Comparison of ENCODE assay signal across 19 cellular contexts in the genomic region with DNA sequence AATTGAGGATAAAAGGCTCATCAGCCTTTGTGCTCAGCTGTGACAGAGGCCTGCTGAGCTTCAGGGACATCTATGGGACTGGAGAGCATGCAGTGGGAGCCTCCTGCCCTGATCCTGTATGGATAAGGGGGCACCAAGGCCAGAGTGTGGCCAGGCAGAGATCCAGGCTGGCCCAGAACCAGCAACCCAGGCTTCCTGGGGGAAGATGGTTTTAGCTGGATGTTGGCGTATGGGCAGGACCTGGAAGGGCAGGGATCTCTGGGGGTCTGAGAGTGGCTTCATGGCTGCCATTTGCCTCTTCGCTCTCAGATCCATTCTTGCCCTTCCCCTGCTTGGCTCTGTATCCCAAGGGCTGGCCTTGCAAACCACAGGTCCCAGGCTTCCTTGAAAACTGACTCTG.
"Had no signal": no experiment of that assay in that cellular context is flagged by ENCODE, and none has a peak within 500 bp of the region (broad histone marks: within the 10 kb centered on the region; RNA-seq: fewer than 3 reads in every experiment).

No MANE protein-coding gene starts in this region.

- H3K36me3 ChIP-seq: gastroesophageal sphincter, heart right ventricle, thoracic aorta, tibial nerve, upper lobe of left lung had no signal

- H3K4me3 ChIP-seq: gastroesophageal sphincter, heart right ventricle, lung, mucosa of descending colon, psoas muscle, skin epidermis, thoracic aorta, tibial nerve, upper lobe of left lung had no signal

- H3K27ac ChIP-seq: foreskin keratinocyte, gastroesophageal sphincter, heart right ventricle, tibial nerve, upper lobe of left lung had no signal

- H3K27me3 ChIP-seq: gastroesophageal sphincter, heart right ventricle, tibial nerve, upper lobe of left lung had no signal

- H3K9me3 ChIP-seq: gastroesophageal sphincter, heart right ventricle, mucosa of descending colon, psoas muscle, thoracic aorta, upper lobe of left lung had no signal

- ATAC-seq: esophagus mucosa; foreskin keratinocyte; gastroesophageal sphincter; heart right ventricle; left lobe of liver; natural killer cell treated with Interleukin-12 subunit alpha and Interleukin-12 subunit beta and Interleukin-15 and Interleukin-18, amount 100 ng/mL, for 72 hours; psoas muscle; right cardiac atrium; stimulated activated naive B cell treated with anti-CD40 and anti-IgM and Interleukin-4, amounts not matched to agents 10 μg/mL and 1 μg/mL and 100 μg/mL, for 72 hours had no signal

- DNase-seq: cortex of kidney; foreskin keratinocyte; heart right ventricle; naive B cell; psoas muscle; right cardiac atrium; stimulated activated CD4-positive, alpha-beta T cell treated with anti-CD3 and anti-CD28 coated beads, Interleukin-15, amount 100 ng/mL, for 24 hours; stimulated activated CD4-positive, alpha-beta T cell treated with anti-CD3 and anti-CD28 coated beads, Interleukin-2, amount 100 ng/mL, for 48 hours; stimulated activated naive B cell treated with anti-CD40 and anti-IgM and Interleukin-4, amounts not matched to agents 10 μg/mL and 1 μg/mL and 100 μg/mL, for 72 hours; upper lobe of left lung had no signal
